ENCODE assay signal across 18 cellular contexts in the genomic region with DNA sequence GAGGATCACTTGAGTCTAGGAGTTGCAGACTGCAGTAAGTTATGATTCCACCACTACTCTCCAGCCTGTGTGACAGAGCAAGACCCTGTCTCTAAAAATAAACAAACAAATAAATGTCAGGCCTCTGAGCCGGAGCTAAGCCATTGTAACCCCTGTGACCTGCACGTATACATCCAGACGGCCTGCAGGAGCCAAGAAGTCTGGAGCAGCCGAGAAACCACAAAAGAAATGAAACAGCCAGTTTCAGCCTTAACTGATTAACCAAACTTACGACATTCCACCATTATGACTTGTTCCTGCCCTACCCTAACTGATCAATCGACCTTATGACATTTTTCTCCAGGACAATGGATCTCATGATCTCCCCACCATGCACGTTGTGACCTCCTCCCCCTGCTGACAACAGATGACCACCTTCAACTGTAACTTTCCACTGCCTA. TPM values are rescaled to one million over a fixed set of nuclear protein-coding genes. Genes with fewer than 3 reads are reported as not detected.
DNase-seq lines count a peak whose midpoint lies in the region; ATAC-seq and TF ChIP-seq lines count a peak whose summit lies in the region.
"Had no signal": no experiment of that assay in that cellular context is flagged by ENCODE, and none has a peak within 500 bp of the region (broad histone marks: within the 10 kb centered on the region; RNA-seq: fewer than 3 reads in every experiment).

No MANE protein-coding gene starts in this region.

- H3K36me3 ChIP-seq in gastroesophageal sphincter: no peaks in the 10 kb centered on the region
- H3K36me3 ChIP-seq: BLaER1 treated with 17β-estradiol and CSF1 and Interleukin-3, amounts not matched to agents 10 nM and 100 nM had no signal

- H3K4me1 ChIP-seq in gastroesophageal sphincter: no peaks in the 10 kb centered on the region

- peaks cover 18% of the 10 kb centered on the region for H3K4me1 Mint-ChIP-seq in progenitor cell of endocrine pancreas (ENCODE audit: low read depth)

- H3K9me3 ChIP-seq in gastroesophageal sphincter: no peaks in the 10 kb centered on the region
- H3K9me3 ChIP-seq: BLaER1 treated with 17β-estradiol and CSF1 and Interleukin-3, amounts not matched to agents 10 nM and 100 nM had no signal

- peaks cover 58% of the 10 kb centered on the region for H3K27me3 ChIP-seq in gastroesophageal sphincter
- H3K27me3 ChIP-seq: BLaER1 treated with 17β-estradiol and CSF1 and Interleukin-3, amounts not matched to agents 10 nM and 100 nM had no signal

- peaks cover 8% of the 10 kb centered on the region for H3K9me3 Mint-ChIP-seq in progenitor cell of endocrine pancreas (ENCODE audit: low read depth)
- H3K9me3 Mint-ChIP-seq: CD8-positive, alpha-beta T cell; H9 had no signal

- DNase-seq in ELR (ENCODE audit: low read depth) (peak; percentile 13), MV-4-11 (lab: John Stamatoyannopoulos, UW) (peak; percentile 36), cerebellar cortex (ENCODE audit: low spot score) (peak; percentile 18), progenitor cell of endocrine pancreas (ENCODE audit: low spot score, unreplicated experiment) (no peak), cerebellar nuclear complex (lab: John Stamatoyannopoulos, UW) (no peak), NOMO-1 (lab: John Stamatoyannopoulos, UW; ENCODE audit: unreplicated experiment in 2 of 2) (no peak)
- DNase-seq: CD8-positive, alpha-beta T cell; DMS53; H9; KBM-7; NCI-H1436; NCI-H2029; NCI-H526; SHP77 had no signal

- WGBS in gastroesophageal sphincter (ENCODE audit: low coverage in 1 of 2), 2 donors: 25 to 46% methylated on average over 6 to 7 of the region's 7 CpGs

- no peak overlapping the region for H3K4me3 ChIP-seq in gastroesophageal sphincter
- H3K4me3 ChIP-seq: BLaER1 treated with 17β-estradiol and CSF1 and Interleukin-3, amounts not matched to agents 10 nM and 100 nM; SK-N-MC had no signal

- no peak for TF ChIP-seq POLR2A in gastroesophageal sphincter (IDR thresholded peaks at IDR 0.05)

- no peak overlapping the region for H3K27ac ChIP-seq in gastroesophageal sphincter
- H3K27ac ChIP-seq: BLaER1 treated with 17β-estradiol and CSF1 and Interleukin-3, amounts not matched to agents 10 nM and 100 nM; SK-N-MC had no signal

- no peak overlapping the region for H3K4me3 Mint-ChIP-seq in progenitor cell of endocrine pancreas (ENCODE audit: low read depth)
- H3K4me3 Mint-ChIP-seq: CD8-positive, alpha-beta T cell; H9 had no signal

- TF ChIP-seq CTCF in progenitor cell of endocrine pancreas (IDR thresholded peaks at IDR 0.05; ENCODE audit: unreplicated experiment): no peak
- TF ChIP-seq CTCF in gastroesophageal sphincter (IDR thresholded peaks at IDR 0.05): no peak

- TF ChIP-seq EP300 in gastroesophageal sphincter (IDR thresholded peaks at IDR 0.05): no peak

- H3K36me3 Mint-ChIP-seq in progenitor cell of endocrine pancreas (ENCODE audit: insufficient read depth): peaks cover 4% of the 10 kb centered on the region
- H3K36me3 Mint-ChIP-seq: CD8-positive, alpha-beta T cell had no signal

- no peak for ATAC-seq in gastroesophageal sphincter
- ATAC-seq in HG03175 (IDR thresholded peaks at IDR 0.05; ENCODE audit: unreplicated experiment): no peak
- ATAC-seq: CD8-positive, alpha-beta T cell had no signal

- peak overlapping the region; percentile 93 for H3K27ac Mint-ChIP-seq in progenitor cell of endocrine pancreas
- H3K27ac Mint-ChIP-seq: CD8-positive, alpha-beta T cell; H9 had no signal

- no peaks in the 10 kb centered on the region for H3K27me3 Mint-ChIP-seq in progenitor cell of endocrine pancreas

RNA-seq across cellular contexts. Expression of a gene that starts 32.5 kb away (rescaled TPM):
- total RNA-seq in progenitor cell of endocrine pancreas (22.4 and 25.0 TPM in 2 replicates), gastroesophageal sphincter (1 to 10 TPM; 3.5 to 6.1 (median 5.0) TPM)

RNA-seq across cellular contexts. Expression of a gene that starts 45.0 kb away (rescaled TPM):
- total RNA-seq in progenitor cell of endocrine pancreas: 62.5 and 64.0 TPM in 2 replicates
- 10 to 100 TPM in 3 of 4 donors, 1 to 10 TPM in 1; 8.9 to 15.2 (median 12.6) TPM for total RNA-seq in gastroesophageal sphincter

Comparison
In these comparisons a context has a peak if more than half of its experiments do, and no peak if none do; other contexts are left out.
1. DNase-seq: peak in ELR (single experiment), MV-4-11 (single experiment) and cerebellar cortex (single experiment); none in progenitor cell of endocrine pancreas (single experiment), cerebellar nuclear complex (0 of 2) and NOMO-1 (0 of 2).